Comparison of ENCODE assay signal across 14 cellular contexts in genomic region chr18:62713651-62714247, GRCh38. TPM values are rescaled to one million over a fixed set of nuclear protein-coding genes. Genes with fewer than 3 reads are reported as not detected.
DNase-seq lines count a peak whose midpoint lies in the region; ATAC-seq and TF ChIP-seq lines count a peak whose summit lies in the region.
"Had no signal": no experiment of that assay in that cellular context is flagged by ENCODE, and none has a peak within 500 bp of the region (broad histone marks: within the 10 kb centered on the region; RNA-seq: fewer than 3 reads in every experiment).

No MANE protein-coding gene starts in this region.

- peaks cover 20 to 25% of the 10 kb centered on the region in 2 donors for H3K4me1 Mint-ChIP-seq in immature natural killer cell

- H3K4me2 ChIP-seq in PC-3 (ENCODE audit: low read length): no peak overlapping the region; the same call in 1 of the 2 replicates

- no peaks in the 10 kb centered on the region for H3K36me3 Mint-ChIP-seq in immature natural killer cell

- no peaks in the 10 kb centered on the region for H3K9me3 ChIP-seq in PC-3 (ENCODE audit: low read length)
- H3K9me3 ChIP-seq in vagina: no peaks in the 10 kb centered on the region
- H3K9me3 ChIP-seq: body of pancreas, stomach had no signal

- peaks cover 25% of the 10 kb centered on the region for H3K79me2 ChIP-seq in PC-3 (ENCODE audit: low read length)

- ATAC-seq in PC-3: no peak
- no peak for ATAC-seq in GM18511 (IDR thresholded peaks at IDR 0.05; ENCODE audit: unreplicated experiment)
- ATAC-seq: body of pancreas had no signal

- no peaks in the 10 kb centered on the region for H3K9me3 Mint-ChIP-seq in immature natural killer cell

- DNase-seq in GM12865 (ENCODE audit: low read depth): peak; percentile 12
- no peak for DNase-seq in PC-3
- DNase-seq in immature natural killer cell: no peak
- DNase-seq in retinal pigment epithelial cell (ENCODE audit: low read depth): peak; percentile 15
- no peak for DNase-seq in C1 segment of cervical spinal cord (lab: John Stamatoyannopoulos, UW)
- no peak for DNase-seq in vagina (ENCODE audit: extremely low spot score in 2 of 2)
- DNase-seq: activated CD4-positive, alpha-beta T cell treated with anti-CD3 and anti-CD28 coated beads, Interleukin-2, amount 50 U/mL, for 4 hours; activated effector memory CD4-positive, alpha-beta T cell treated with anti-CD3 and anti-CD28 coated beads, Interleukin-2, amount 50 U/mL, for 16 hours; effector CD4-positive, alpha-beta T cell; foreskin fibroblast; NCI-H510A; stomach had no signal

- no peaks in the 10 kb centered on the region for H3K9me2 ChIP-seq in PC-3 (replicated peaks; ENCODE audit: low read length)

- TF ChIP-seq POLR2A in vagina (IDR thresholded peaks at IDR 0.05): no peak

- peaks cover 0 to 14% (median 11%) of the 10 kb centered on the region in 3 donors for H3K27me3 Mint-ChIP-seq in immature natural killer cell (ENCODE audit: low read depth in 3 of 3)

- intact Hi-C loops in PC-3 (cut with micrococcal nuclease) (loop anchor here (5.0 kb wide), 1 partner anchor 76 kb away; no protein-coding TSS in a partner anchor), vagina (cut with DNase I) (loop anchor here (2.0 to 10.0 kb wide), 2 partner anchors 129 to 267 kb away; no protein-coding TSS in a partner anchor)

- peaks cover 13% of the 10 kb centered on the region for H4K20me1 ChIP-seq in PC-3 (ENCODE audit: low read length)

- CTCF ChIA-PET in PC-3 (lab: Charles Lee): no interaction called here

- H3K36me3 ChIP-seq in PC-3 (ENCODE audit: low read depth, low read length) (no peaks in the 10 kb centered on the region), vagina (no peaks in the 10 kb centered on the region)
- H3K36me3 ChIP-seq: stomach had no signal

- H3F3A ChIP-seq in PC-3 (ENCODE audit: low read length, unreplicated experiment): no peaks in the 10 kb centered on the region

- H2AFZ ChIP-seq in PC-3 (ENCODE audit: low read length): 0 out of 2 replicates have a peak overlapping the region, but pooled peaks have one; percentile 98

- BruUV-seq in PC-3 (replicated peaks; lab: Mats Ljungman, UMichigan): no TSS peak

- no peak overlapping the region for H3K27ac ChIP-seq in PC-3 (ENCODE audit: low read length)
- no peak overlapping the region for H3K27ac ChIP-seq in vagina

- peaks cover 23% of the 10 kb centered on the region for H3K4me1 ChIP-seq in PC-3 (ENCODE audit: insufficient read depth, low read length)
- H3K4me1 ChIP-seq in vagina: peaks cover 6% of the 10 kb centered on the region

- TF ChIP-seq CTCF in GM12865 (IDR thresholded peaks at IDR 0.05; ENCODE audit: insufficient read depth, low read depth, low read length, missing control alignments): no peak
- TF ChIP-seq CTCF in PC-3 (conservative IDR thresholded peaks at IDR 0.05; ENCODE audit: low read depth, low read length): no peak
- no peak for TF ChIP-seq CTCF in retinal pigment epithelial cell (conservative IDR thresholded peaks at IDR 0.05; ENCODE audit: low read depth, low read length)
- TF ChIP-seq CTCF in vagina (IDR thresholded peaks at IDR 0.05): no peak

- POLR2A ChIA-PET in PC-3 (lab: Charles Lee; ENCODE audit: unreplicated experiment): no interaction called here

- H3K4me3 ChIP-seq in GM12865 (ENCODE audit: low read depth, low read length): no peak overlapping the region
- H3K4me3 ChIP-seq in PC-3 (ENCODE audit: low read length): no peak overlapping the region
- no peak overlapping the region for H3K4me3 ChIP-seq in retinal pigment epithelial cell (ENCODE audit: low read length)
- no peak overlapping the region for H3K4me3 ChIP-seq in vagina
- H3K4me3 ChIP-seq: body of pancreas had no signal

- H3K27me3 ChIP-seq in PC-3 (ENCODE audit: low read length): no peaks in the 10 kb centered on the region
- H3K27me3 ChIP-seq in vagina: no peaks in the 10 kb centered on the region
- H3K27me3 ChIP-seq: body of pancreas, stomach had no signal

- peak overlapping the region in 1 of 6 donors; percentile 55 for H3K27ac Mint-ChIP-seq in immature natural killer cell

- peak overlapping the region in 3 of 5 donors; percentile 10 to 98 (median 97) for H3K4me3 Mint-ChIP-seq in immature natural killer cell

- no peak overlapping the region; the same call in 1 of the 2 replicates for H3K9ac ChIP-seq in PC-3 (ENCODE audit: low read length)

RNA-seq across cellular contexts. Expression of gene PHLPP1, which starts 1.6 kb away (rescaled TPM):
- total RNA-seq in PC-3 (2014; rRNA removed) (14.1 and 22.5 TPM in 2 replicates), vagina (20.6 TPM)
- polyA plus RNA-seq in immature natural killer cell: under 1 TPM in 2 of 3 donors, not detected in 1; 0.14 to 0.50 TPM

Comparison
In these comparisons a context has a peak if more than half of its experiments do, and no peak if none do; other contexts are left out.
1. DNase-seq: peak in GM12865 (single experiment) and retinal pigment epithelial cell (single experiment); none in PC-3 (single experiment), immature natural killer cell (0 of 3), C1 segment of cervical spinal cord (0 of 14) and vagina (0 of 2).